In genomic region chr2:200095436-200095835, GRCh38 we compare ENCODE assay signal across 31 cellular contexts.
"Had no signal": no experiment of that assay in that cellular context is flagged by ENCODE, and none has a peak within 500 bp of the region (broad histone marks: within the 10 kb centered on the region; RNA-seq: fewer than 3 reads in every experiment).

No MANE protein-coding gene starts in this region.

- H3K4me1 Mint-ChIP-seq: activated naive CD4-positive, alpha-beta T cell treated with anti-CD3 and anti-CD28 coated beads, Interleukin-2, amount 10 ng/mL, durations not matched to agents 7 days and 5 days; activated naive CD8-positive, alpha-beta T cell treated with anti-CD3 and anti-CD28 coated beads, Interleukin-2, amount 10 ng/mL, durations not matched to agents 7 days and 5 days; immature natural killer cell; mesothelial cell of epicardium; naive B cell; stimulated activated naive B cell treated with anti-CD40 and anti-IgM and Interleukin-4, amounts not matched to agents 10 μg/mL and 1 μg/mL and 100 μg/mL, for 72 hours; T-helper 17 cell had no signal

- H3K27ac Mint-ChIP-seq: activated naive CD4-positive, alpha-beta T cell treated with anti-CD3 and anti-CD28 coated beads, Interleukin-2, amount 10 ng/mL, durations not matched to agents 7 days and 5 days; activated naive CD8-positive, alpha-beta T cell treated with anti-CD3 and anti-CD28 coated beads, Interleukin-2, amount 10 ng/mL, durations not matched to agents 7 days and 5 days; activated T-cell treated with anti-CD3 and anti-CD28 coated beads, Interleukin-2, amount 50 U/mL, for 24 hours; immature natural killer cell; mesothelial cell of epicardium; naive B cell; stimulated activated naive B cell treated with anti-CD40 and anti-IgM and Interleukin-4, amounts not matched to agents 10 μg/mL and 1 μg/mL and 100 μg/mL, for 72 hours; T-helper 17 cell had no signal

- H3K9me3 Mint-ChIP-seq: activated naive CD4-positive, alpha-beta T cell treated with anti-CD3 and anti-CD28 coated beads, Interleukin-2, amount 10 ng/mL, durations not matched to agents 7 days and 5 days; activated naive CD8-positive, alpha-beta T cell treated with anti-CD3 and anti-CD28 coated beads, Interleukin-2, amount 10 ng/mL, durations not matched to agents 7 days and 5 days; activated T-cell treated with anti-CD3 and anti-CD28 coated beads, Interleukin-2, amount 50 U/mL, for 24 hours; brain; mesothelial cell of epicardium had no signal

- H3K36me3 Mint-ChIP-seq: activated naive CD4-positive, alpha-beta T cell treated with anti-CD3 and anti-CD28 coated beads, Interleukin-2, amount 10 ng/mL, durations not matched to agents 7 days and 5 days; activated naive CD8-positive, alpha-beta T cell treated with anti-CD3 and anti-CD28 coated beads, Interleukin-2, amount 10 ng/mL, durations not matched to agents 7 days and 5 days; brain; immature natural killer cell; mesothelial cell of epicardium; naive B cell; stimulated activated naive B cell treated with anti-CD40 and anti-IgM and Interleukin-4, amounts not matched to agents 10 μg/mL and 1 μg/mL and 100 μg/mL, for 72 hours had no signal

- DNase-seq: activated CD4-positive, alpha-beta T cell treated with anti-CD3 and anti-CD28 coated beads for 48 hours; activated CD4-positive, alpha-beta T cell treated with anti-CD3 and anti-CD28 coated beads, Interleukin-2, amount 50 U/mL, for 48 hours; activated CD8-positive, alpha-beta memory T cell treated with anti-CD3 and anti-CD28 coated beads, Interleukin-2, amount 50 U/mL, for 48 hours; activated gamma-delta T cell; activated naive CD4-positive, alpha-beta T cell treated with anti-CD3 and anti-CD28 coated beads, Interleukin-2, amount 10 ng/mL, durations not matched to agents 7 days and 5 days; activated naive CD8-positive, alpha-beta T cell treated with anti-CD3 and anti-CD28 coated beads, Interleukin-2, amount 10 ng/mL, durations not matched to agents 7 days and 5 days; activated T-cell treated with anti-CD3 and anti-CD28 coated beads, Interleukin-2, amount 50 U/mL, for 24 hours; cerebellar nuclear complex; colonic mucosa; dorsolateral prefrontal cortex; effector memory CD4-positive, alpha-beta T cell; erythroblast; hypothalamus; immature natural killer cell; kidney; left colon; mammary epithelial cell; naive B cell; nucleus accumbens; pancreas; psoas muscle; stimulated activated CD4-positive, alpha-beta T cell treated with anti-CD3 and anti-CD28 coated beads, Interleukin-15, amount 100 ng/mL, for 24 hours; stimulated activated CD4-positive, alpha-beta T cell treated with anti-CD3 and anti-CD28 coated beads, Interleukin-2, amount 100 ng/mL, for 24 hours; stimulated activated naive B cell treated with anti-CD40 and anti-IgM and Interleukin-4, amounts not matched to agents 10 μg/mL and 1 μg/mL and 100 μg/mL, for 72 hours; stomach; T-helper 17 cell; T1000; thyroid gland; WERI-Rb-1 had no signal

- H3K4me3 Mint-ChIP-seq: activated naive CD4-positive, alpha-beta T cell treated with anti-CD3 and anti-CD28 coated beads, Interleukin-2, amount 10 ng/mL, durations not matched to agents 7 days and 5 days; activated naive CD8-positive, alpha-beta T cell treated with anti-CD3 and anti-CD28 coated beads, Interleukin-2, amount 10 ng/mL, durations not matched to agents 7 days and 5 days; activated T-cell treated with anti-CD3 and anti-CD28 coated beads, Interleukin-2, amount 50 U/mL, for 24 hours; brain; immature natural killer cell; mesothelial cell of epicardium; naive B cell; stimulated activated naive B cell treated with anti-CD40 and anti-IgM and Interleukin-4, amounts not matched to agents 10 μg/mL and 1 μg/mL and 100 μg/mL, for 72 hours; T-helper 17 cell had no signal

- FAIRE-seq: kidney, pancreas had no signal
